In the genomic region with DNA sequence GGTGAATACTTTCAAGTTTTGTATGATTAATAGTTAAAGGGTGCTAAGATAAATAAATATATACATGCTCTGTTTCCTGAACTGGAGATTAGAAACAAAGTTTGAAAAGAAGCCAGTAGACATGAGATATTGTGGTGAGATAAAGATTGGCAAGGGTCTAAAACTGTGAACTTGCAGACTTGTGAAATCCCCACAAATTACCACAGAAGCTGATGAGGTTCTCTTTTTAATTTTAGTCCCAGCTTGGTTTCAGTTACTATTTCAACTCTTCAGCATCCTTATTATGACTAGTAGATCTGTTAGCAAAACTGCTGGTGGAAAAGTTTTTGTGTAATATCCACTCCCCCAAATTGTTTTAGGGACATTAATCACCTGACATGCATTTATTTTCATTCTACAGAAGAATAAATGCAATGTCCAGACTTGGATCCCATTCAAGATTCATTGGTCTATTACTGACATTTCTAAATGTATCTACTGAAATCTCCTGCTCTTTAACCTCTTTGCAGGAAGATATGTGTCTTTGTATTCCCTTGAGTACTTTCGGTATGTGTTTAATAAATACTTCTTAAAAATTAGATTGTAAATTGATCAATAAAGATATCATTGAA, we compare ENCODE assay signal across 8 cellular contexts. TPM values are rescaled to one million over a fixed set of nuclear protein-coding genes. Genes with fewer than 3 reads are reported as not detected.
A peak's percentile ranks its signal among the peaks of the same experiment; 100 is the strongest.
DNase-seq lines count a peak whose midpoint lies in the region; ATAC-seq, FAIRE-seq and TF ChIP-seq lines count a peak whose summit lies in the region.

No MANE protein-coding gene starts in this region.

- H3K14ac ChIP-seq in H9 (ENCODE audit: insufficient read depth, low read length): no peak overlapping the region

- H3T11ph ChIP-seq in H9 (ENCODE audit: low read length): no peak overlapping the region

- no peaks in the 10 kb centered on the region for H4K20me1 ChIP-seq in H9 (ENCODE audit: control insufficient read depth, insufficient read depth, insufficient read length)

- H3K36me3 ChIP-seq in SJCRH30: no peaks in the 10 kb centered on the region

- H3K27me3 ChIP-seq in SJCRH30 (no peaks in the 10 kb centered on the region), H9 (ENCODE audit: insufficient read depth, low read length) (no peaks in the 10 kb centered on the region)

- no peak for FAIRE-seq in urothelium cell line (lab: Jason Lieb, UNC)

- H3K4me1 Mint-ChIP-seq in activated CD4-positive, alpha-beta memory T cell treated with anti-CD3 and anti-CD28 coated beads, Interleukin-2, amount 10 ng/mL, durations not matched to agents 7 days and 5 days: peaks cover 48% of the 10 kb centered on the region
- peaks cover 34% of the 10 kb centered on the region for H3K4me1 Mint-ChIP-seq in activated CD4-positive, alpha-beta memory T cell treated with anti-CD3 and anti-CD28 coated beads for 36 hours (ENCODE audit: low read depth)
- peaks cover 60% of the 10 kb centered on the region for H3K4me1 Mint-ChIP-seq in stimulated activated naive CD8-positive, alpha-beta T cell treated with anti-CD3 and anti-CD28 coated beads, Interleukin-15, Interleukin-2, amounts not matched to agents 100 ng/mL and 50 ng/mL, for 24 hours (ENCODE audit: low read depth)
- H3K4me1 Mint-ChIP-seq in H9: no peaks in the 10 kb centered on the region

- H3K9me3 Mint-ChIP-seq in activated CD4-positive, alpha-beta memory T cell treated with anti-CD3 and anti-CD28 coated beads, Interleukin-2, amount 10 ng/mL, durations not matched to agents 7 days and 5 days: no peaks in the 10 kb centered on the region
- H3K9me3 Mint-ChIP-seq in activated CD4-positive, alpha-beta memory T cell treated with anti-CD3 and anti-CD28 coated beads for 36 hours: no peaks in the 10 kb centered on the region
- H3K9me3 Mint-ChIP-seq in stimulated activated naive CD8-positive, alpha-beta T cell treated with anti-CD3 and anti-CD28 coated beads, Interleukin-15, Interleukin-2, amounts not matched to agents 100 ng/mL and 50 ng/mL, for 24 hours: peaks cover 7% of the 10 kb centered on the region
- H3K9me3 Mint-ChIP-seq in H9: no peaks in the 10 kb centered on the region; a peak in 1 of 5 replicates

- no peak overlapping the region for H3K4me2 ChIP-seq in H9 (ENCODE audit: insufficient read depth, insufficient read length, low read length)

- H3K27ac ChIP-seq in SJCRH30 (peak overlapping the region; percentile 61), H9 (ENCODE audit: insufficient read length, low read depth, low read length) (no peak overlapping the region)

- peaks cover 2% of the 10 kb centered on the region for H3K27me3 Mint-ChIP-seq in activated CD4-positive, alpha-beta memory T cell treated with anti-CD3 and anti-CD28 coated beads, Interleukin-2, amount 10 ng/mL, durations not matched to agents 7 days and 5 days
- no peaks in the 10 kb centered on the region for H3K27me3 Mint-ChIP-seq in activated CD4-positive, alpha-beta memory T cell treated with anti-CD3 and anti-CD28 coated beads for 36 hours
- H3K27me3 Mint-ChIP-seq in stimulated activated naive CD8-positive, alpha-beta T cell treated with anti-CD3 and anti-CD28 coated beads, Interleukin-15, Interleukin-2, amounts not matched to agents 100 ng/mL and 50 ng/mL, for 24 hours: peaks cover 4% of the 10 kb centered on the region
- peaks cover 1% of the 10 kb centered on the region; the same call in 1 of the 2 replicates for H3K27me3 Mint-ChIP-seq in H9 (ENCODE audit: low read depth)

- CTCF ChIA-PET in activated CD4-positive, alpha-beta memory T cell treated with anti-CD3 and anti-CD28 coated beads, Interleukin-2, amount 10 ng/mL, durations not matched to agents 7 days and 5 days (lab: Charles Lee): interaction anchor here (1.0 to 1.4 kb wide), 2 partner anchors 20 to 22 kb away, joined by 3 to 11 read pairs; no protein-coding TSS in a partner anchor
- CTCF ChIA-PET in activated CD4-positive, alpha-beta memory T cell treated with anti-CD3 and anti-CD28 coated beads for 36 hours (lab: Charles Lee): interaction anchor here (0.9 to 2.3 kb wide), 3 partner anchors 9 to 86 kb away, joined by 3 to 11 read pairs (median 10); a partner anchor contains a TSS

- no peak overlapping the region for H2BK5ac ChIP-seq in H9 (ENCODE audit: insufficient read length, low read length)

- H4K91ac ChIP-seq in H9 (ENCODE audit: insufficient read length, low read depth, low read length): no peak overlapping the region

- H3K23me2 ChIP-seq in H9 (ENCODE audit: insufficient read length, low read depth, low read length, poor library complexity, severe bottlenecking): no peaks in the 10 kb centered on the region

- POLR2A ChIA-PET in activated CD4-positive, alpha-beta memory T cell treated with anti-CD3 and anti-CD28 coated beads, Interleukin-2, amount 10 ng/mL, durations not matched to agents 7 days and 5 days (lab: Charles Lee): interaction anchor here (0.6 to 2.1 kb wide), 4 partner anchors 9 to 101 kb away, joined by 3 to 16 read pairs (median 5); a partner anchor contains a TSS
- POLR2A ChIA-PET in activated CD4-positive, alpha-beta memory T cell treated with anti-CD3 and anti-CD28 coated beads for 36 hours (lab: Charles Lee): interaction anchor here (0.9 to 1.0 kb wide), 5 partner anchors 9 to 102 kb away, joined by 3 to 5 read pairs (median 3); a partner anchor contains a TSS

- H3K18ac ChIP-seq in H9 (ENCODE audit: insufficient read length, low read depth, low read length): no peak overlapping the region

- H3K36me3 Mint-ChIP-seq in activated CD4-positive, alpha-beta memory T cell treated with anti-CD3 and anti-CD28 coated beads, Interleukin-2, amount 10 ng/mL, durations not matched to agents 7 days and 5 days (ENCODE audit: low read depth): peaks cover 10% of the 10 kb centered on the region
- H3K36me3 Mint-ChIP-seq in activated CD4-positive, alpha-beta memory T cell treated with anti-CD3 and anti-CD28 coated beads for 36 hours: no peaks in the 10 kb centered on the region
- no peaks in the 10 kb centered on the region for H3K36me3 Mint-ChIP-seq in stimulated activated naive CD8-positive, alpha-beta T cell treated with anti-CD3 and anti-CD28 coated beads, Interleukin-15, Interleukin-2, amounts not matched to agents 100 ng/mL and 50 ng/mL, for 24 hours (ENCODE audit: low read depth)
- H3K36me3 Mint-ChIP-seq in H9 (ENCODE audit: insufficient read depth in 1 of 3, low read depth in 3 of 3): no peaks in the 10 kb centered on the region

- intact Hi-C loops in activated CD4-positive, alpha-beta memory T cell treated with anti-CD3 and anti-CD28 coated beads for 36 hours (cut with micrococcal nuclease): loop anchor here (1.0 kb wide), 3 partner anchors 9 to 20 kb away; no protein-coding TSS in a partner anchor

- no peaks in the 10 kb centered on the region for H3K79me1 ChIP-seq in H9 (ENCODE audit: insufficient read depth, low read depth, low read length, poor library complexity, severe bottlenecking)

- H2BK12ac ChIP-seq in H9 (ENCODE audit: insufficient read length, low read depth, low read length): no peak overlapping the region

- peak; percentile 34 for ATAC-seq in HG03064 (IDR thresholded peaks at IDR 0.05; ENCODE audit: low read depth, unreplicated experiment)

- no peak overlapping the region for H2BK15ac ChIP-seq in H9 (ENCODE audit: low read depth, low read length)

- no peak overlapping the region for H3K56ac ChIP-seq in H9 (ENCODE audit: insufficient read length, low read depth, low read length)

- no peak overlapping the region for H2AK5ac ChIP-seq in H9 (ENCODE audit: insufficient read length, low read length)

- no peak overlapping the region for H2BK120ac ChIP-seq in H9 (ENCODE audit: low read depth, low read length, poor library complexity, severe bottlenecking)

- no peaks in the 10 kb centered on the region for H3K79me2 ChIP-seq in H9 (ENCODE audit: insufficient read depth, low read length)

- H3K27ac Mint-ChIP-seq in activated CD4-positive, alpha-beta memory T cell treated with anti-CD3 and anti-CD28 coated beads, Interleukin-2, amount 10 ng/mL, durations not matched to agents 7 days and 5 days: peak overlapping the region; percentile 18
- no peak overlapping the region for H3K27ac Mint-ChIP-seq in activated CD4-positive, alpha-beta memory T cell treated with anti-CD3 and anti-CD28 coated beads for 36 hours
- H3K27ac Mint-ChIP-seq in stimulated activated naive CD8-positive, alpha-beta T cell treated with anti-CD3 and anti-CD28 coated beads, Interleukin-15, Interleukin-2, amounts not matched to agents 100 ng/mL and 50 ng/mL, for 24 hours: peak overlapping the region; percentile 10
- no peak overlapping the region for H3K27ac Mint-ChIP-seq in H9

- no peak overlapping the region for H3K9ac ChIP-seq in H9 (ENCODE audit: extremely low read depth, insufficient read length, low read length)

- peaks cover 34% of the 10 kb centered on the region for H3K4me1 ChIP-seq in SJCRH30
- H3K4me1 ChIP-seq in H9 (ENCODE audit: insufficient read depth, low read length): no peaks in the 10 kb centered on the region

- H3K23ac ChIP-seq in H9 (ENCODE audit: insufficient read length, low read depth, low read length): no peak overlapping the region

- no peak overlapping the region for H3K4me3 ChIP-seq in SJCRH30

- no peak overlapping the region for H3K4ac ChIP-seq in H9 (ENCODE audit: low read depth, low read length)

- no CpG with 5 or more reads among the region's 1 CpG for WGBS in H9 (ENCODE audit: extremely low coverage, insufficient read length, low lambda C conversion rate)

- H3K9me3 ChIP-seq in SJCRH30 (replicated peaks) (no peaks in the 10 kb centered on the region), H9 (ENCODE audit: control insufficient read depth, low read depth, low read length) (no peaks in the 10 kb centered on the region)

- H4K5ac ChIP-seq in H9 (ENCODE audit: insufficient read length, low read depth, low read length): no peak overlapping the region

- H3K4me3 Mint-ChIP-seq in activated CD4-positive, alpha-beta memory T cell treated with anti-CD3 and anti-CD28 coated beads, Interleukin-2, amount 10 ng/mL, durations not matched to agents 7 days and 5 days: no peak overlapping the region
- no peak overlapping the region for H3K4me3 Mint-ChIP-seq in activated CD4-positive, alpha-beta memory T cell treated with anti-CD3 and anti-CD28 coated beads for 36 hours
- no peak overlapping the region for H3K4me3 Mint-ChIP-seq in stimulated activated naive CD8-positive, alpha-beta T cell treated with anti-CD3 and anti-CD28 coated beads, Interleukin-15, Interleukin-2, amounts not matched to agents 100 ng/mL and 50 ng/mL, for 24 hours
- H3K4me3 Mint-ChIP-seq in H9: no peak overlapping the region

- no peak overlapping the region for H2BK20ac ChIP-seq in H9 (ENCODE audit: low read depth, low read length, poor library complexity, severe bottlenecking)

- no peak for TF ChIP-seq CTCF in H9 (conservative IDR thresholded peaks at IDR 0.05)

- H2AFZ ChIP-seq in H9 (ENCODE audit: low read length): no peak overlapping the region

- no peak for DNase-seq in activated CD4-positive, alpha-beta memory T cell treated with anti-CD3 and anti-CD28 coated beads, Interleukin-2, amount 10 ng/mL, durations not matched to agents 7 days and 5 days
- no peak for DNase-seq in activated CD4-positive, alpha-beta memory T cell treated with anti-CD3 and anti-CD28 coated beads for 36 hours
- no peak for DNase-seq in SJCRH30
- DNase-seq in H9: no peak
- no peak for DNase-seq in urothelium cell line (ENCODE audit: low spot score)
- no peak for DNase-seq in HuH-7.5 (ENCODE audit: low spot score)

- H4K8ac ChIP-seq in H9 (replicated peaks; ENCODE audit: insufficient read length, low read depth, low read length): no peak overlapping the region

RNA-seq across cellular contexts. Expression of a gene that starts 20.8 kb away (rescaled TPM):
- total RNA-seq in activated CD4-positive, alpha-beta memory T cell treated with anti-CD3 and anti-CD28 coated beads, Interleukin-2, amount 10 ng/mL, durations not matched to agents 7 days and 5 days: 1 to 10 TPM; 6.3 to 8.4 TPM
- total RNA-seq in activated CD4-positive, alpha-beta memory T cell treated with anti-CD3 and anti-CD28 coated beads for 36 hours: 1 to 10 TPM; 1.2 to 1.9 TPM
- total RNA-seq in SJCRH30 (2014; rRNA removed; shearing (Covaris generic)): 2.0 and 2.8 TPM in 2 replicates
- total RNA-seq in H9 (2021): not detected in 2 replicates

Comparison
In these comparisons a context has a peak if more than half of its experiments do, and no peak if none do; other contexts are left out.
1. H3K27ac Mint-ChIP-seq: peak in activated CD4-positive, alpha-beta memory T cell treated with anti-CD3 and anti-CD28 coated beads, Interleukin-2, amount 10 ng/mL, durations not matched to agents 7 days and 5 days (single experiment) and stimulated activated naive CD8-positive, alpha-beta T cell treated with anti-CD3 and anti-CD28 coated beads, Interleukin-15, Interleukin-2, amounts not matched to agents 100 ng/mL and 50 ng/mL, for 24 hours (single experiment); none in activated CD4-positive, alpha-beta memory T cell treated with anti-CD3 and anti-CD28 coated beads for 36 hours (single experiment) and H9 (0 of 3).